ENCODE assay signal across 9 cellular contexts in the genomic region with DNA sequence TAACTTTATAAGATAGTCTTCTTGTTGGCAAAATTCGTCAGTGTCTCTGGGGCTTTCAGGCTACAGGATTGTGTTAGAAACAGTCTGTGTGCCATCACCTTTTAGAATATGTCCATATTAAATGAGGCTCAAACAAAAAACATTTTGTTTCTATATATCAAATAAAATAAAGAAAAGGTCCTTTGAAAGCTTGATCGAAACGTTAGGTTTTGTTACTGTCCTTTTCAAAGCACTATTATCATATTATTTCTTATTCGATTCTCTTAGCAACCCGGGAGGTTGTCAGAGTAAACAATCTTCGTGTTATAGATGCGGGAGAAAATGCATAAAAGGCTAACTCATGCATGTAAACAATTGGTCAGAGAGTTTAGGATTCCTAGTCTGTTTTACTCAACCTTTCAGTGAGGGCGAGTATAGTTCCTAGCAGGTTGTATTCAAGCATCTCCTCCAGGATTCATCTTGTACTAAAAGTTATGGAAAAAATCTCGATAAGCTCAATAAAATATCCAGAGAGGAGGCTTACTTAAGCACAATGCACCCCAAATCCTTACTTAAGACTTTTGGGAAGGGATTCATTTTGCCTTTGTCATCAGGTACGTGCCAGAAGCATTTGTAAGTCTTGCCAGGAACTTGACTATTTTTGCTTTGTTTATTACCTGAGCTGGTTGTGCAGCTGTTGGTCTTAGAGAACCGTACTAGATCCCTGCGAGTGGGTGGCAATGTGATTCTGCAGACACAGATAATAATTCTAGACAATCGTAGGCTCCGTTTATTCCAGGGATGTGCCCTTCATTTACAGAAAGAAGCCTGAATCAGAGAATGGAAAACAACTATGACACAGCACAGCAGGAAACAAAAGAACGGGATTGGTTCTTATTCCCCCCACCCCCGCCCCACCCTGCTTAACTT.
A peak's percentile ranks its signal among the peaks of the same experiment; 100 is the strongest.
DNase-seq lines count a peak whose midpoint lies in the region; ATAC-seq, FAIRE-seq and TF ChIP-seq lines count a peak whose summit lies in the region.
"Had no signal": no experiment of that assay in that cellular context is flagged by ENCODE, and none has a peak within 500 bp of the region (broad histone marks: within the 10 kb centered on the region; RNA-seq: fewer than 3 reads in every experiment).

No MANE protein-coding gene starts in this region.

- intact Hi-C loops in pancreas (cut with DNase I) = no loop called here
- intact Hi-C loops in cardiac septum (cut with DNase I) = no loop called here

- H2BK5ac ChIP-seq in H1 (ENCODE audit: low read depth, low read length) = peak overlapping the region; percentile 30

- H4K91ac ChIP-seq in H1 (replicated peaks; ENCODE audit: insufficient read length, low read length) = no peak overlapping the region

- no peak overlapping the region for H2AK5ac ChIP-seq in H1 (ENCODE audit: low read depth, low read length)

- TF ChIP-seq RAD21 in H1 (IDR thresholded peaks at IDR 0.05 in 1 of 2, conservative IDR thresholded peaks at IDR 0.05 in 1 of 2; ENCODE audit: low read depth in 2 of 2, low read length in 2 of 2) = no peak

- H3K9ac ChIP-seq in OCI-LY1 (ENCODE audit: low read length) = peak overlapping the region; percentile 62
- peak overlapping the region in 3 of 4 experiments; percentile 31 to 35 (median 34); a peak in 6 of 7 replicates for H3K9ac ChIP-seq in H1 (replicated peaks in 1 of 4; ENCODE audit: extremely low read depth in 1 of 4, low read depth in 3 of 4, low read length in 3 of 4)

- TF ChIP-seq CTCF in OCI-LY1 (IDR thresholded peaks at IDR 0.05; ENCODE audit: low read length) (no peak), H1 (IDR thresholded peaks at IDR 0.05; ENCODE audit: control extremely low read depth in 1 of 3, insufficient read depth in 1 of 3, low read depth in 1 of 3, low read length in 3 of 3) (no peak), pancreas (IDR thresholded peaks at IDR 0.05) (no peak)

- CTCF ChIA-PET in H1 (lab: Charles Lee; ENCODE audit: partially characterized antibody) = interaction anchor here (1.1 to 2.4 kb wide), 3 partner anchors 11 to 39 kb away, joined by 3 to 8 read pairs (median 4); no protein-coding TSS in a partner anchor

- H2BK15ac ChIP-seq in H1 (ENCODE audit: low read length) = no peak overlapping the region

- H3K4me1 ChIP-seq in OCI-LY1 (ENCODE audit: insufficient read depth, low read length, severe bottlenecking) (peaks cover 81% of the 10 kb centered on the region), H1 (replicated peaks in 1 of 4; ENCODE audit: control insufficient read depth in 3 of 4, insufficient read depth in 4 of 4, low read length in 3 of 4) (peaks cover 5 to 31% (median 21%) of the 10 kb centered on the region in 4 experiments; a peak in 6 of 7 replicates), pancreas (peaks cover 0 to 18% (median 10%) of the 10 kb centered on the region in 3 donors)

- H3K23ac ChIP-seq in H1 (ENCODE audit: insufficient read length) = no peak overlapping the region

- H3K14ac ChIP-seq in H1 (ENCODE audit: insufficient read length) = no peak overlapping the region

- peaks cover 2% of the 10 kb centered on the region; the same call in 1 of the 2 replicates for H3K23me2 ChIP-seq in H1 (ENCODE audit: low read depth, low read length)

- no peak for TF ChIP-seq EP300 in H1 (IDR thresholded peaks at IDR 0.05; ENCODE audit: borderline replicate concordance in 1 of 2, low read depth in 2 of 2, low read length in 2 of 2)

- H2BK20ac ChIP-seq in H1 (ENCODE audit: low read length) = 0 out of 2 replicates have a peak overlapping the region, but pooled peaks have one; percentile 76

- peak; percentile 94 for FAIRE-seq in G401.6 (lab: Jason Lieb, UNC)
- FAIRE-seq in H1 (lab: Jason Lieb, UNC) = no peak
- FAIRE-seq in pancreas (lab: Jason Lieb, UNC) = no peak

- H3K27ac ChIP-seq in OCI-LY1 (ENCODE audit: low read depth, low read length, poor library complexity, severe bottlenecking) (peak overlapping the region; percentile 90), H1 (ENCODE audit: low read depth, low read length) (peak overlapping the region; percentile 62), pancreas (no peak overlapping the region)

- no peaks in the 10 kb centered on the region for H3K79me1 ChIP-seq in H1 (ENCODE audit: low read depth, low read length)

- H2BK120ac ChIP-seq in H1 (replicated peaks; ENCODE audit: low read depth, low read length) = peak overlapping the region; percentile 34

- no peak for DNase-seq in H1 (ENCODE audit: low read depth in 1 of 2, low spot score in 2 of 2)
- no peak for DNase-seq in pancreas
- DNase-seq in HK-2 (ENCODE audit: unreplicated experiment) = no peak
- no peak for DNase-seq in cardiac septum (ENCODE audit: low spot score)

- ATAC-seq in pancreas (peak; percentile 23 to 61 (median 34)), HG03097 (IDR thresholded peaks at IDR 0.05; ENCODE audit: low FRiP score, unreplicated experiment) (no peak), GM19455 (IDR thresholded peaks at IDR 0.05; ENCODE audit: unreplicated experiment) (no peak)

- no peak overlapping the region for H4K8ac ChIP-seq in H1 (ENCODE audit: extremely low read depth, insufficient read depth, low read length)

- H3K9me2 ChIP-seq in OCI-LY1 (ENCODE audit: low read depth, low read length) = no peaks in the 10 kb centered on the region

- H3K9me3 ChIP-seq in OCI-LY1 (ENCODE audit: low read length) (no peaks in the 10 kb centered on the region), H1 (ENCODE audit: insufficient read depth in 2 of 2, low read depth in 1 of 2, low read length in 1 of 2) (no peaks in the 10 kb centered on the region), pancreas (no peaks in the 10 kb centered on the region)
- H3K9me3 ChIP-seq: neutrophil had no signal

- no peak overlapping the region for H3K56ac ChIP-seq in H1 (replicated peaks; ENCODE audit: insufficient read length, low read depth, low read length)

- peak overlapping the region; percentile 41 for H4K5ac ChIP-seq in H1 (ENCODE audit: insufficient read length, low read depth, low read length)

- POLR2A ChIA-PET in H1 (lab: Charles Lee; ENCODE audit: partially characterized antibody) = interaction anchor here (0.8 to 2.6 kb wide), 17 partner anchors 9 to 453 kb away, joined by 3 to 13 read pairs (median 4); no protein-coding TSS in a partner anchor

- H3K27me3 ChIP-seq in OCI-LY1 (ENCODE audit: insufficient read depth, low read length) (no peaks in the 10 kb centered on the region), H1 (replicated peaks in 1 of 4; ENCODE audit: control insufficient read depth in 3 of 4, extremely low read depth in 1 of 4, insufficient read depth in 3 of 4, low read length in 3 of 4) (no peaks in the 10 kb centered on the region), pancreas (no peaks in the 10 kb centered on the region)
- H3K27me3 ChIP-seq: neutrophil had no signal

- H3K36me3 ChIP-seq in OCI-LY1 (ENCODE audit: insufficient read depth, low read length) (no peaks in the 10 kb centered on the region), H1 (ENCODE audit: control insufficient read depth in 2 of 4, insufficient read depth in 4 of 4, low read length in 3 of 4) (no peaks in the 10 kb centered on the region), pancreas (no peaks in the 10 kb centered on the region)
- H3K36me3 ChIP-seq: neutrophil had no signal

- peak overlapping the region; percentile 56 for H3K18ac ChIP-seq in H1 (ENCODE audit: extremely low read depth, low read length)

- no peak overlapping the region for H3K4ac ChIP-seq in H1 (replicated peaks; ENCODE audit: insufficient read length, low read depth, low read length)

- H4K20me1 ChIP-seq in OCI-LY1 (ENCODE audit: insufficient read depth, low read length) = no peaks in the 10 kb centered on the region
- H4K20me1 ChIP-seq in H1 (replicated peaks in 1 of 2; ENCODE audit: control insufficient read depth in 1 of 2, insufficient read depth in 2 of 2, low read length in 2 of 2) = no peaks in the 10 kb centered on the region

- H3F3A ChIP-seq in OCI-LY1 (ENCODE audit: insufficient read depth, low read length) = peaks cover 14% of the 10 kb centered on the region; the same call in 1 of the 2 replicates

- H2AFZ ChIP-seq in OCI-LY1 (ENCODE audit: low read length) (0 out of 2 replicates have a peak overlapping the region, but pooled peaks have one; percentile 8), H1 (ENCODE audit: low read length) (no peak overlapping the region)

- peak overlapping the region; percentile 86; the same call in 1 of the 2 replicates for H2BK12ac ChIP-seq in H1 (ENCODE audit: low read depth, low read length)

- H3K4me3 ChIP-seq in OCI-LY1 (ENCODE audit: low read depth, low read length, poor library complexity, severe bottlenecking) (peak overlapping the region; percentile 39), H1 (ENCODE audit: extremely low read depth in 1 of 4, insufficient read depth in 2 of 4, low read depth in 3 of 4, low read length in 4 of 4) (peak overlapping the region in 1 of 4 experiments; percentile 41; a peak in 2 of 8 replicates), pancreas (no peak overlapping the region)

- WGBS in H1 (ENCODE audit: extremely low coverage in 1 of 2, insufficient coverage in 1 of 2, insufficient read length in 1 of 2, insufficient replicate concordance in 2 of 2, low coverage in 1 of 2, low lambda C conversion rate in 2 of 2, missing lambda C conversion rate in 1 of 2), 2 experiments = 29% methylated on average over 16 of the region's 16 CpGs; no CpG with 5 or more reads in 1 of the 2 experiments
- 66 to 69% methylated on average over 16 of the region's 16 CpGs for WGBS in pancreas, 2 donors

- H3K4me2 ChIP-seq in OCI-LY1 (ENCODE audit: low read length) (peak overlapping the region; percentile 68), H1 (ENCODE audit: insufficient read depth in 1 of 2, low read depth in 2 of 2, low read length in 2 of 2) (peak overlapping the region; percentile 35 to 57; a peak in 3 of 4 replicates)

- H3K79me2 ChIP-seq in OCI-LY1 (ENCODE audit: insufficient read depth, low read length) = no peaks in the 10 kb centered on the region
- H3K79me2 ChIP-seq in H1 (ENCODE audit: control insufficient read depth in 1 of 2, insufficient read depth in 2 of 2, low read length in 2 of 2) = no peaks in the 10 kb centered on the region

- TF ChIP-seq POLR2A in H1 (IDR thresholded peaks at IDR 0.05; ENCODE audit: control extremely low read depth in 1 of 2, low read depth in 2 of 2, low read length in 2 of 2) = peak; percentile 65 to 95

TF ChIP-seq in H1, 55 proteins besides CTCF, POLR2A, EP300 and RAD21:
- peak; percentile 94 for TF ChIP-seq POLR2AphosphoS5 (IDR thresholded peaks at IDR 0.05; ENCODE audit: low read depth, low read length)
- TF ChIP-seq TAF7 (optimal IDR thresholded peaks at IDR 0.05; ENCODE audit: borderline replicate concordance, low read depth, low read length) = peak; percentile 100
- TF ChIP-seq EGR1 (IDR thresholded peaks at IDR 0.05; ENCODE audit: borderline replicate concordance, low read depth, low read length) = 0 out of 2 replicates have a peak, but pooled peaks have one; percentile 39
- TF ChIP-seq TBP (IDR thresholded peaks at IDR 0.05; ENCODE audit: low read depth, low read length) = peak; percentile 95
- TF ChIP-seq FOSL1 (IDR thresholded peaks at IDR 0.05; ENCODE audit: insufficient read depth, low read depth, low read length) = no peak
- no peak for TF ChIP-seq RXRA (IDR thresholded peaks at IDR 0.05; ENCODE audit: insufficient read depth, low read depth, low read length)
- peak; percentile 66; the same call in 1 of the 2 replicates for TF ChIP-seq SP1 (IDR thresholded peaks at IDR 0.05; ENCODE audit: low read depth, low read length)
- TF ChIP-seq GTF2F1 (IDR thresholded peaks at IDR 0.05; ENCODE audit: borderline replicate concordance, low read depth, low read length) = peak; percentile 96

Comparison
In these comparisons a context has a peak if more than half of its experiments do, and no peak if none do; other contexts are left out.
1. H3K27ac ChIP-seq: peak in OCI-LY1 (single experiment) and H1 (single experiment); none in pancreas (0 of 4).
2. ATAC-seq: peak in pancreas (4 of 4); none in HG03097 (single experiment) and GM19455 (single experiment).